28 cellular contexts compared by ENCODE assay signal in genomic region chr15:81018197-81018596, GRCh38.
"Had no signal": no experiment of that assay in that cellular context is flagged by ENCODE, and none has a peak within 500 bp of the region (broad histone marks: within the 10 kb centered on the region; RNA-seq: fewer than 3 reads in every experiment).

No MANE protein-coding gene starts in this region.

- ATAC-seq: mucosa of descending colon; natural killer cell treated with Interleukin-12 subunit alpha and Interleukin-12 subunit beta and Interleukin-15 and Interleukin-18, amount 100 ng/mL, for 72 hours; right lobe of liver; stimulated activated naive CD8-positive, alpha-beta T cell treated with anti-CD3 and anti-CD28 coated beads, Interleukin-15, amount 100 ng/mL, for 72 hours had no signal

- H3K4me1 ChIP-seq: colonic mucosa, parathyroid adenoma, thyroid gland had no signal

- H3K36me3 Mint-ChIP-seq: mesothelial cell of epicardium; natural killer cell treated with Interleukin-12 subunit alpha and Interleukin-12 subunit beta and Interleukin-15 and Interleukin-18, amount 100 ng/mL, for 72 hours had no signal

- H2AFZ ChIP-seq: parathyroid adenoma had no signal

- H3K9ac ChIP-seq: parathyroid adenoma had no signal

- H3K27ac ChIP-seq: colonic mucosa, esophagus squamous epithelium, neutrophil, parathyroid adenoma, right lobe of liver, thyroid gland, vagina had no signal

- H3K9me3 Mint-ChIP-seq: immature natural killer cell; mesothelial cell of epicardium; natural killer cell treated with Interleukin-12 subunit alpha and Interleukin-12 subunit beta and Interleukin-15 and Interleukin-18, amount 100 ng/mL, for 72 hours; neural crest cell; stimulated activated naive CD8-positive, alpha-beta T cell treated with anti-CD3 and anti-CD28 coated beads, Interleukin-15, amount 100 ng/mL, for 72 hours had no signal

- H3K9me3 ChIP-seq: colonic mucosa, esophagus squamous epithelium, mucosa of descending colon, neutrophil, right lobe of liver, thyroid gland, vagina had no signal

- H3K27me3 Mint-ChIP-seq: naive B cell; natural killer cell treated with Interleukin-12 subunit alpha and Interleukin-12 subunit beta and Interleukin-15 and Interleukin-18, amount 100 ng/mL, for 72 hours; progenitor cell of endocrine pancreas; stimulated activated naive CD8-positive, alpha-beta T cell treated with anti-CD3 and anti-CD28 coated beads, Interleukin-15, amount 100 ng/mL, for 72 hours had no signal

- H3K36me3 ChIP-seq: colonic mucosa, esophagus squamous epithelium, neutrophil, right lobe of liver, thyroid gland, vagina had no signal

- DNase-seq: colonic mucosa; dermis blood vessel endothelial cell; effector memory CD4-positive, alpha-beta T cell; erythroblast; esophagus squamous epithelium; foreskin melanocyte; glutamatergic neuron; hypothalamus; immature natural killer cell; mesenchymal stem cell; mucosa of descending colon; naive B cell; right lobe of liver; small intestine; stimulated activated CD4-positive, alpha-beta T cell treated with anti-CD3 and anti-CD28 coated beads, Interleukin-15, amount 100 ng/mL, for 24 hours; stimulated activated CD4-positive, alpha-beta T cell treated with anti-CD3 and anti-CD28 coated beads, Interleukin-2, amount 100 ng/mL, for 48 hours; stimulated activated naive CD4-positive, alpha-beta T cell; stimulated activated naive CD8-positive, alpha-beta T cell treated with anti-CD3 and anti-CD28 coated beads, Interleukin-15, amount 100 ng/mL, for 72 hours; thyroid gland; trophoblast cell had no signal

- H3K27ac Mint-ChIP-seq: immature natural killer cell; mesothelial cell of epicardium; natural killer cell treated with Interleukin-12 subunit alpha and Interleukin-12 subunit beta and Interleukin-15 and Interleukin-18, amount 100 ng/mL, for 72 hours; progenitor cell of endocrine pancreas; stimulated activated naive CD8-positive, alpha-beta T cell treated with anti-CD3 and anti-CD28 coated beads, Interleukin-15, amount 100 ng/mL, for 72 hours had no signal

- H3K4me3 Mint-ChIP-seq: immature natural killer cell; mesothelial cell of epicardium; naive B cell; natural killer cell treated with Interleukin-12 subunit alpha and Interleukin-12 subunit beta and Interleukin-15 and Interleukin-18, amount 100 ng/mL, for 72 hours; neural crest cell; stimulated activated naive CD8-positive, alpha-beta T cell treated with anti-CD3 and anti-CD28 coated beads, Interleukin-15, amount 100 ng/mL, for 72 hours had no signal

- H3K4me3 ChIP-seq: colonic mucosa, esophagus squamous epithelium, lung, mucosa of descending colon, right lobe of liver, thyroid gland, vagina had no signal

- H3K27me3 ChIP-seq: colonic mucosa, esophagus squamous epithelium, neutrophil, right lobe of liver, thyroid gland, vagina had no signal
